8 cellular contexts compared by ENCODE assay signal in genomic region chr18:49177071-49177470, GRCh38.
"Had no signal": no experiment of that assay in that cellular context is flagged by ENCODE, and none has a peak within 500 bp of the region (broad histone marks: within the 10 kb centered on the region; RNA-seq: fewer than 3 reads in every experiment).

No MANE protein-coding gene starts in this region.

- DNase-seq: activated CD4-positive, alpha-beta T cell treated with anti-CD3 and anti-CD28 coated beads for 1 hour; activated CD8-positive, alpha-beta memory T cell treated with anti-CD3 and anti-CD28 coated beads, Interleukin-2, amount 50 U/mL, for 4 hours; activated CD8-positive, alpha-beta T cell treated with anti-CD3 and anti-CD28 coated beads for 36 hours; activated naive CD4-positive, alpha-beta T cell; left ventricle myocardium superior; uterus had no signal

- H3K4me1 Mint-ChIP-seq: neural progenitor cell had no signal

- H3K36me3 Mint-ChIP-seq: neural progenitor cell had no signal

- H3K27ac Mint-ChIP-seq: activated CD8-positive, alpha-beta T cell treated with anti-CD3 and anti-CD28 coated beads for 36 hours; neural progenitor cell had no signal

- H3K27me3 Mint-ChIP-seq: activated CD8-positive, alpha-beta T cell treated with anti-CD3 and anti-CD28 coated beads for 36 hours had no signal

- H3K9me3 Mint-ChIP-seq: neural progenitor cell had no signal

- FAIRE-seq: keratinocyte had no signal

- H3K4me3 Mint-ChIP-seq: activated CD8-positive, alpha-beta T cell treated with anti-CD3 and anti-CD28 coated beads for 36 hours; neural progenitor cell had no signal
